ENCODE assay signal across 29 cellular contexts in the genomic region with DNA sequence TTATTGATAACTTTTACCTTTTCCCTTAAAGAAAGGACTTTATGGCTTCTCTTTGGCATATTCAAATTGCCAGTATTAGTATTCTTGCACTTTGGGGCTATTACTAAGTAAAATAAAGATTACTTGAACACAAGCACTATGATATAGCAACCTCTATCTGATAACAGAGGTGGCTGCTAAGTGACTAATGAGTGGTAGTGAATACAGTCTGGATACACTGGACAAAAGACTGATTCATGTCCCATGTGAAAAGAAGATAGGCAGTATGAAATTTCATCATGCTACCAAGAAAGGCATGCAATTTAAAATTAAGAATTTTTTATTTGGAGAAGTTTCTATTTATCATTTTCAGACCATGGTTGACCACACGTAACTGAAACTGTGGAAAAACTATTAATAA.
"Had no signal": no experiment of that assay in that cellular context is flagged by ENCODE, and none has a peak within 500 bp of the region (broad histone marks: within the 10 kb centered on the region; RNA-seq: fewer than 3 reads in every experiment).

No MANE protein-coding gene starts in this region.

- DNase-seq: activated CD4-positive, alpha-beta memory T cell treated with anti-CD3 and anti-CD28 coated beads, Interleukin-2, amount 10 ng/mL, durations not matched to agents 7 days and 5 days; activated CD4-positive, alpha-beta T cell treated with anti-CD3 and anti-CD28 coated beads for 36 hours; activated CD4-positive, alpha-beta T cell treated with anti-CD3 and anti-CD28 coated beads, Interleukin-2, amount 10 ng/mL, durations not matched to agents 24 days and 14 days; activated CD4-positive, alpha-beta T cell treated with anti-CD3 and anti-CD28 coated beads, Interleukin-2, amount 50 U/mL, for 4 hours; activated CD4-positive, CD25-positive, alpha-beta regulatory T cell; activated CD4-positive, CD25-positive, alpha-beta regulatory T cell treated with anti-CD3 and anti-CD28 coated beads, Interleukin-2, amount 50 U/mL, for 72 hours; activated CD8-positive, alpha-beta memory T cell treated with anti-CD3 and anti-CD28 coated beads, Interleukin-2, amount 50 U/mL, for 48 hours; activated gamma-delta T cell; activated naive CD4-positive, alpha-beta T cell; activated naive CD4-positive, alpha-beta T cell treated with anti-CD3 and anti-CD28 coated beads, Interleukin-2, amount 10 ng/mL, durations not matched to agents 7 days and 5 days; activated naive CD8-positive, alpha-beta T cell treated with anti-CD3 and anti-CD28 coated beads, Interleukin-2, amount 10 ng/mL, durations not matched to agents 7 days and 5 days; activated T-cell treated with anti-CD3 and anti-CD28 coated beads for 4 hours; activated T-cell treated with anti-CD3 and anti-CD28 coated beads, Interleukin-2, amount 50 U/mL, for 24 hours; activated T-cell treated with anti-CD3 and anti-CD28 coated beads, Interleukin-2, amount 50 U/mL, for 72 hours; brain microvascular endothelial cell; caudate nucleus; effector CD8-positive, alpha-beta T cell; erythroblast; heart right ventricle; T-helper 2 cell had no signal

- H3K27me3 ChIP-seq: ascending aorta, brain microvascular endothelial cell, esophagus muscularis mucosa, foreskin keratinocyte, gastroesophageal sphincter, heart right ventricle, hepatocyte had no signal

- H3K4me3 ChIP-seq: ascending aorta, esophagus muscularis mucosa, gastroesophageal sphincter, heart right ventricle, hepatocyte had no signal

- FAIRE-seq: colon, endometrium, endothelial cell of umbilical vein had no signal

- ATAC-seq: activated CD4-positive, alpha-beta T cell treated with anti-CD3 and anti-CD28 coated beads for 36 hours; activated naive CD4-positive, alpha-beta T cell treated with anti-CD3 and anti-CD28 coated beads, Interleukin-2, amount 50 U/mL, for 72 hours; activated T-cell treated with anti-CD3 and anti-CD28 coated beads, Interleukin-2, amount 50 U/mL, for 72 hours; foreskin keratinocyte; gastroesophageal sphincter; heart right ventricle had no signal

- H3K36me3 ChIP-seq: ascending aorta, brain microvascular endothelial cell, esophagus muscularis mucosa, gastroesophageal sphincter, heart right ventricle had no signal
